ENCODE assay signal across 22 cellular contexts in the genomic region with DNA sequence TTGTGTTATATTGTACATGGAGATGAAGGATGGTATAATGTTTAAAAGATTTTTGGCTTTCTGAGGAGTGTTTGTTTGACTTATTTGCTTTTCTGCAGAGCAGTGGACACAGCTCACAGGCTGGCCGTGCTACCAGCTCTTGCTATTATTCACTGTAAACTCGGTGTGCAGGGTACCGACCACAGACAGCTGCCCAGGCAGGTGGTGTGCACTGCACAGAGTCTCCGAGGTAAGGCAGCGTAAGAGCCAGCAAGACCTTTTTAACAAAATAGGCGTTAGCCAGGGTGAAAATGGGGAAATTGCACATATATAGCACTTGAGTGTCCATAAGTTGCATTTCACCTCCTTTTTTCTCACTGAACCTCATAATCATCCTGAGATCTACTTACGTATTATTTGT.
"Had no signal": no experiment of that assay in that cellular context is flagged by ENCODE, and none has a peak within 500 bp of the region (broad histone marks: within the 10 kb centered on the region; RNA-seq: fewer than 3 reads in every experiment).

No MANE protein-coding gene starts in this region.

- ATAC-seq: effector memory CD8-positive, alpha-beta T cell; gastrocnemius medialis; mucosa of descending colon; right cardiac atrium; upper lobe of right lung; WTC11 had no signal

- DNase-seq: activated CD4-positive, alpha-beta memory T cell treated with anti-CD3 and anti-CD28 coated beads, Interleukin-2, amount 10 ng/mL, durations not matched to agents 7 days and 5 days; activated CD4-positive, alpha-beta T cell treated with anti-CD3 and anti-CD28 coated beads for 1 hour; activated CD4-positive, alpha-beta T cell treated with anti-CD3 and anti-CD28 coated beads, Interleukin-2, amount 10 ng/mL, durations not matched to agents 7 days and 5 days; activated CD8-positive, alpha-beta memory T cell treated with anti-CD3 and anti-CD28 coated beads, Interleukin-2, amount 50 U/mL, for 48 hours; activated gamma-delta T cell; activated naive CD4-positive, alpha-beta T cell treated with anti-CD3 and anti-CD28 coated beads, Interleukin-2, amount 10 ng/mL, durations not matched to agents 7 days and 5 days; activated naive CD8-positive, alpha-beta T cell treated with anti-CD3 and anti-CD28 coated beads, Interleukin-2, amount 10 ng/mL, durations not matched to agents 7 days and 5 days; activated T-cell treated with anti-CD3 and anti-CD28 coated beads, Interleukin-2, amount 50 U/mL, for 24 hours; brain microvascular endothelial cell; dorsolateral prefrontal cortex; effector memory CD8-positive, alpha-beta T cell; erythroblast; gastrocnemius medialis; islet precursor cell; left ventricle myocardium inferior; mucosa of descending colon; right cardiac atrium; spleen; stimulated activated naive CD4-positive, alpha-beta T cell; tibial artery; upper lobe of right lung had no signal
